In genomic region chr10:34740321-34740720, GRCh38 we compare ENCODE assay signal across 8 cellular contexts.
DNase-seq lines count a peak whose midpoint lies in the region; ATAC-seq and TF ChIP-seq lines count a peak whose summit lies in the region.

No MANE protein-coding gene starts in this region.

- POLR2A ChIA-PET in AG04450 (lab: Yijun Ruan, JAX), result interaction anchor here (0.6 to 1.1 kb wide), 5 partner anchors 17 to 108 kb away, joined by 3 to 4 read pairs (median 4); no protein-coding TSS in a partner anchor

- H3K4me1 ChIP-seq in ectodermal cell (ENCODE audit: control insufficient read depth, insufficient read depth, low read length), result peaks cover 25% of the 10 kb centered on the region

- no peaks in the 10 kb centered on the region for H3K36me3 Mint-ChIP-seq in nephron (ENCODE audit: low read depth)

- H3K27me3 ChIP-seq in AG04450 (ENCODE audit: control insufficient read depth, insufficient read depth, low read length), result no peaks in the 10 kb centered on the region
- no peaks in the 10 kb centered on the region for H3K27me3 ChIP-seq in ectodermal cell (ENCODE audit: control insufficient read depth, insufficient read depth, low read length, poor library complexity, severe bottlenecking)

- H3K27ac ChIP-seq in AG04450 (ENCODE audit: low read depth, low read length) (peak overlapping the region; percentile 65), KOPT-K1 (ENCODE audit: low read depth, low read length, poor library complexity, severe bottlenecking) (peak overlapping the region; percentile 26), ectodermal cell (ENCODE audit: insufficient read depth, low read depth, low read length, poor library complexity, severe bottlenecking) (peak overlapping the region; percentile 77)

- peak overlapping the region; percentile 88 to 96 (median 96) for H3K27ac Mint-ChIP-seq in nephron

- no peaks in the 10 kb centered on the region for H3K27me3 Mint-ChIP-seq in nephron (ENCODE audit: low read depth)

- CTCF ChIA-PET in AG04450 (lab: Charles Lee), result interaction anchor here (1.0 kb wide), 1 partner anchor 16 kb away, joined by 3 read pairs; no protein-coding TSS in a partner anchor

- H3K36me3 ChIP-seq in KOPT-K1 (ENCODE audit: insufficient read depth, low read length), result no peaks in the 10 kb centered on the region
- H3K36me3 ChIP-seq in ectodermal cell (ENCODE audit: control insufficient read depth, insufficient read depth, low read length), result no peaks in the 10 kb centered on the region

- ATAC-seq in left lobe of liver, result no peak

- H3K9me3 ChIP-seq in AG04450 (ENCODE audit: control insufficient read depth, insufficient read depth, low read length), result no peaks in the 10 kb centered on the region; the same call in 1 of the 2 replicates
- H3K9me3 ChIP-seq in KOPT-K1 (ENCODE audit: insufficient read depth, low read length, poor library complexity, severe bottlenecking), result no peaks in the 10 kb centered on the region
- no peaks in the 10 kb centered on the region for H3K9me3 ChIP-seq in ectodermal cell (ENCODE audit: control insufficient read depth, low read length)

- H3K4me1 Mint-ChIP-seq in nephron, result peaks cover 83% of the 10 kb centered on the region

- no peaks in the 10 kb centered on the region for H3K9me3 Mint-ChIP-seq in nephron

- no peak for DNase-seq in AG04450 (ENCODE audit: low read depth, low spot score)
- no peak for DNase-seq in NK-92 treated with Interleukin-12 subunit alpha and Interleukin-12 subunit beta, amount 100 ng/mL, for 24 hours (lab: John Stamatoyannopoulos, UW)
- DNase-seq in left lobe of liver (ENCODE audit: low spot score), result no peak
- no peak for DNase-seq in stimulated activated CD4-positive, alpha-beta T cell treated with anti-CD3 and anti-CD28 coated beads, Interleukin-12 subunit alpha, Interleukin-12 subunit beta, amount 100 ng/mL, for 4 hours
- DNase-seq in AG20443 (ENCODE audit: low spot score), result no peak

- TF ChIP-seq CTCF in AG04450 (IDR thresholded peaks at IDR 0.05; ENCODE audit: low read depth, low read length) (no peak), nephron (IDR thresholded peaks at IDR 0.05; ENCODE audit: unreplicated experiment in 3 of 3) (no peak)

- H3K4me3 ChIP-seq in AG04450 (ENCODE audit: low read depth, low read length) (peak overlapping the region; percentile 33), ectodermal cell (ENCODE audit: insufficient read depth, low read depth, low read length) (peak overlapping the region; percentile 26)

- peak overlapping the region; percentile 58 to 66 (median 60) for H3K4me3 Mint-ChIP-seq in nephron

- 30 to 31% methylated on average over 5 of the region's 5 CpGs for WGBS in ectodermal cell, 2 experiments

Comparison
In these comparisons a context has a peak if more than half of its experiments do, and no peak if none do; other contexts are left out.
1. H3K27ac ChIP-seq: peak in every context shown above with its lines; median percentile 77 in ectodermal cell; 65 in AG04450; 26 in KOPT-K1.